1 cellular context compared by ENCODE assay signal in genomic region chr12:47084172-47084571, GRCh38.
TF ChIP-seq lines count a peak whose summit lies in the region.

No MANE protein-coding gene starts in this region.

TF ChIP-seq in A549, 52 proteins besides CTCF, POLR2A, EP300 and RAD21 (continued from another document):
- TF ChIP-seq TFCP2L1 (CRISPR knock-in tag; IDR thresholded peaks at IDR 0.05), result no peak
